Comparison of ENCODE assay signal across 16 cellular contexts in genomic region chr9:4084440-4084818, GRCh38.
DNase-seq lines count a peak whose midpoint lies in the region; ATAC-seq and TF ChIP-seq lines count a peak whose summit lies in the region.
"Had no signal": no experiment of that assay in that cellular context is flagged by ENCODE, and none has a peak within 500 bp of the region (broad histone marks: within the 10 kb centered on the region; RNA-seq: fewer than 3 reads in every experiment).

No MANE protein-coding gene starts in this region.

- H3K27me3 Mint-ChIP-seq in brain, result peaks cover 8% of the 10 kb centered on the region
- H3K27me3 Mint-ChIP-seq in activated CD4-positive, alpha-beta memory T cell treated with anti-CD3 and anti-CD28 coated beads, Interleukin-2, amount 10 ng/mL, durations not matched to agents 7 days and 5 days, result peaks cover 12% of the 10 kb centered on the region
- peaks cover 2 to 3% of the 10 kb centered on the region in 2 donors for H3K27me3 Mint-ChIP-seq in CD4-positive, alpha-beta memory T cell

- H4K20me1 ChIP-seq in osteoblast (ENCODE audit: insufficient read depth, low read length), result no peaks in the 10 kb centered on the region

- H3K4me1 ChIP-seq in right atrium auricular region (no peaks in the 10 kb centered on the region), osteoblast (ENCODE audit: insufficient read depth, low read length) (peaks cover 58% of the 10 kb centered on the region)
- H3K4me1 ChIP-seq in CD4-positive, alpha-beta memory T cell (ENCODE audit: insufficient read depth, low read length), result no peaks in the 10 kb centered on the region
- H3K4me1 ChIP-seq: HAP-1 had no signal

- peak; percentile 83 for DNase-seq in Ammon's horn (ENCODE audit: low spot score)
- DNase-seq in right atrium auricular region (ENCODE audit: low spot score), result no peak
- DNase-seq in osteoblast (ENCODE audit: insufficient read length, low spot score, missing footprints), result no peak
- DNase-seq in activated CD4-positive, alpha-beta memory T cell treated with anti-CD3 and anti-CD28 coated beads, Interleukin-2, amount 10 ng/mL, durations not matched to agents 7 days and 5 days, result no peak
- no peak for DNase-seq in CD1c-positive myeloid dendritic cell (ENCODE audit: extremely low spot score)
- no peak for DNase-seq in CD4-positive, alpha-beta memory T cell
- DNase-seq: DMS79 treated with DMSO at 0.1 percent for 48 hours; effector memory CD8-positive, alpha-beta T cell; naive thymus-derived CD4-positive, alpha-beta T cell; NCI-H146; SK-N-SH; spleen; WERI-Rb-1 had no signal

- H3K9me3 ChIP-seq in right atrium auricular region (no peaks in the 10 kb centered on the region), osteoblast (ENCODE audit: low read depth, low read length) (no peaks in the 10 kb centered on the region)
- H3K9me3 ChIP-seq in CD4-positive, alpha-beta memory T cell (ENCODE audit: control insufficient read depth in 1 of 2, low read length in 2 of 2), result no peaks in the 10 kb centered on the region
- H3K9me3 ChIP-seq: HAP-1, SK-N-SH, spleen had no signal

- intact Hi-C loops in CD4-positive, alpha-beta memory T cell (cut with micrococcal nuclease), result no loop called here

- ATAC-seq in HG03520 (IDR thresholded peaks at IDR 0.05; ENCODE audit: unreplicated experiment), result no peak
- ATAC-seq: effector memory CD8-positive, alpha-beta T cell; naive thymus-derived CD4-positive, alpha-beta T cell had no signal

- no peak overlapping the region for H3K4me2 ChIP-seq in osteoblast (ENCODE audit: insufficient read depth, low read length)
- H3K4me2 ChIP-seq: SK-N-SH had no signal

- CTCF ChIA-PET in activated CD4-positive, alpha-beta memory T cell treated with anti-CD3 and anti-CD28 coated beads, Interleukin-2, amount 10 ng/mL, durations not matched to agents 7 days and 5 days (lab: Charles Lee), result no interaction called here
- CTCF ChIA-PET in CD4-positive, alpha-beta memory T cell (lab: Charles Lee; ENCODE audit: partially characterized antibody), result no interaction called here

- H3K4me1 Mint-ChIP-seq in brain, result peaks cover 27% of the 10 kb centered on the region
- no peaks in the 10 kb centered on the region for H3K4me1 Mint-ChIP-seq in activated CD4-positive, alpha-beta memory T cell treated with anti-CD3 and anti-CD28 coated beads, Interleukin-2, amount 10 ng/mL, durations not matched to agents 7 days and 5 days
- H3K4me1 Mint-ChIP-seq in CD4-positive, alpha-beta memory T cell, result no peaks in the 10 kb centered on the region

- no peaks in the 10 kb centered on the region for H3K9me3 Mint-ChIP-seq in brain
- no peaks in the 10 kb centered on the region for H3K9me3 Mint-ChIP-seq in activated CD4-positive, alpha-beta memory T cell treated with anti-CD3 and anti-CD28 coated beads, Interleukin-2, amount 10 ng/mL, durations not matched to agents 7 days and 5 days
- H3K9me3 Mint-ChIP-seq in CD4-positive, alpha-beta memory T cell, result peaks cover 0 to 5% (median 0%) of the 10 kb centered on the region in 8 donors

- peak overlapping the region; percentile 0 for H2AFZ ChIP-seq in osteoblast (ENCODE audit: low read length)

- POLR2A ChIA-PET in activated CD4-positive, alpha-beta memory T cell treated with anti-CD3 and anti-CD28 coated beads, Interleukin-2, amount 10 ng/mL, durations not matched to agents 7 days and 5 days (lab: Charles Lee), result no interaction called here
- POLR2A ChIA-PET in CD4-positive, alpha-beta memory T cell (lab: Charles Lee; ENCODE audit: partially characterized antibody), result no interaction called here

- no peak for TF ChIP-seq CTCF in brain (conservative IDR thresholded peaks at IDR 0.05)
- TF ChIP-seq CTCF in right atrium auricular region (IDR thresholded peaks at IDR 0.05), result no peak
- no peak for TF ChIP-seq CTCF in osteoblast (IDR thresholded peaks at IDR 0.05; ENCODE audit: extremely low read depth, low read depth, low read length)

- H3K27ac ChIP-seq in right atrium auricular region (peak overlapping the region; percentile 36 to 45), osteoblast (ENCODE audit: low read depth, low read length) (peak overlapping the region; percentile 71)
- H3K27ac ChIP-seq in CD4-positive, alpha-beta memory T cell (ENCODE audit: low read depth, low read length), result no peak overlapping the region
- H3K27ac ChIP-seq: spleen, WERI-Rb-1 had no signal

- peak overlapping the region in 3 of 5 experiments; percentile 25 to 65 (median 27) for H3K27ac Mint-ChIP-seq in brain
- H3K27ac Mint-ChIP-seq in activated CD4-positive, alpha-beta memory T cell treated with anti-CD3 and anti-CD28 coated beads, Interleukin-2, amount 10 ng/mL, durations not matched to agents 7 days and 5 days, result no peak overlapping the region
- H3K27ac Mint-ChIP-seq in CD4-positive, alpha-beta memory T cell, result no peak overlapping the region
- H3K27ac Mint-ChIP-seq: effector memory CD8-positive, alpha-beta T cell; naive thymus-derived CD4-positive, alpha-beta T cell had no signal

- peak overlapping the region in 1 of 5 experiments; percentile 9 for H3K4me3 Mint-ChIP-seq in brain
- H3K4me3 Mint-ChIP-seq in activated CD4-positive, alpha-beta memory T cell treated with anti-CD3 and anti-CD28 coated beads, Interleukin-2, amount 10 ng/mL, durations not matched to agents 7 days and 5 days, result no peak overlapping the region
- no peak overlapping the region for H3K4me3 Mint-ChIP-seq in CD4-positive, alpha-beta memory T cell
- H3K4me3 Mint-ChIP-seq: effector memory CD8-positive, alpha-beta T cell; naive thymus-derived CD4-positive, alpha-beta T cell had no signal

- H3K79me2 ChIP-seq in osteoblast (ENCODE audit: insufficient read depth, low read length), result no peaks in the 10 kb centered on the region

- no peaks in the 10 kb centered on the region for H3K36me3 Mint-ChIP-seq in brain
- no peaks in the 10 kb centered on the region for H3K36me3 Mint-ChIP-seq in activated CD4-positive, alpha-beta memory T cell treated with anti-CD3 and anti-CD28 coated beads, Interleukin-2, amount 10 ng/mL, durations not matched to agents 7 days and 5 days (ENCODE audit: low read depth)
- H3K36me3 Mint-ChIP-seq in CD4-positive, alpha-beta memory T cell, result no peaks in the 10 kb centered on the region

- H3K27me3 ChIP-seq in right atrium auricular region (no peaks in the 10 kb centered on the region), osteoblast (ENCODE audit: insufficient read depth, low read length) (no peaks in the 10 kb centered on the region)
- no peaks in the 10 kb centered on the region for H3K27me3 ChIP-seq in CD4-positive, alpha-beta memory T cell (ENCODE audit: insufficient read depth, low read length)
- H3K27me3 ChIP-seq: spleen had no signal

- no peak overlapping the region for H3K4me3 ChIP-seq in right atrium auricular region
- H3K4me3 ChIP-seq in osteoblast (ENCODE audit: insufficient read depth, low read length), result no peak overlapping the region
- no peak overlapping the region for H3K4me3 ChIP-seq in CD4-positive, alpha-beta memory T cell (ENCODE audit: low read length in 2 of 2)
- H3K4me3 ChIP-seq: HAP-1, spleen had no signal

- H3K36me3 ChIP-seq in right atrium auricular region, result no peaks in the 10 kb centered on the region
- H3K36me3 ChIP-seq in osteoblast (ENCODE audit: insufficient read depth, low read length), result no peaks in the 10 kb centered on the region
- no peaks in the 10 kb centered on the region for H3K36me3 ChIP-seq in CD4-positive, alpha-beta memory T cell (ENCODE audit: insufficient read depth, low read length)
- H3K36me3 ChIP-seq: HAP-1, spleen, WERI-Rb-1 had no signal

Comparison
In these comparisons a context has a peak if more than half of its experiments do, and no peak if none do; other contexts are left out.
1. H3K27ac Mint-ChIP-seq: peak in brain (3 of 5); none in activated CD4-positive, alpha-beta memory T cell treated with anti-CD3 and anti-CD28 coated beads, Interleukin-2, amount 10 ng/mL, durations not matched to agents 7 days and 5 days (single experiment) and CD4-positive, alpha-beta memory T cell (0 of 7).